In the genomic region with DNA sequence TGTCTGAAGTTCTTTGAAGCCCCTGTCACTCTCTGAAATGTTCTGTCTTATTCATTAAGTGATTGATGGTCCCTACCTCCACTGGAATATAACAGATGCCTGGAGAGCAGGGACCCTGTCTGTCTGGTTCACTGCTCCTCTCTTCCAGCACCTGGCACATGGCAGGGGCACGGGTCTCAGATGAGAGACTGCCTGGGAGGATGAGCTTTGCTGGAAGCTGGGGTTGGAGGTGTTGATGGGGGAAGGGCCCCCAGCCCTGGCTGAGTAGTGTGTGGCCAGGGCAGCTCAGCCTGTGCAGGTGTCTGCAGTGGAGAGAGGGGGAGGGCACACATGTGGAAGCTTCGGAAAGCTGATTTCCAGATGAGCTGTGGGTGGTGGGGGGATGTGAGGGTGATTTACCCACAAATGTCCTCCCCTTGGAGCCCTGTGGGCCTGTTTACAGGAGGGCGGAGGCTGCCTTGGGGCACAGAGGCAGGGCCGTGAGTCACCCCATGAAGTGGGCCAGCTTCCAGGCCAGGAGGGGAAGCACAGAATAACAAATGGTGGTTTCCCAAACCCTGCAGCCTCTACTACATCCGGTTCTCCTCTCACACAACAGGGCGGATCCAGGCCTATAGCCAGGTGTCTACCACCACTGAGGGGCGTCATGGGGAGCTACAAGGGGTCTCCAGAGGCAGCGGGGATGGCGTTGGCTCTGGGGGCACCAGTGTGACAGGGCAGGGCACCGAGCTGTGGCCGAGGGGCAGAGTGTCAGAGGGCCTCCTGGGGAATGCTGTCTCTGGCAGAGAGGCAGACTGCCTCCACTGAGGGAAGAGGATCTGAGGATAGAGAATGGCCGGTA, we compare ENCODE assay signal across 8 cellular contexts. TPM values are rescaled to one million over a fixed set of nuclear protein-coding genes. Genes with fewer than 3 reads are reported as not detected.
DNase-seq lines count a peak whose midpoint lies in the region; ATAC-seq lines count a peak whose summit lies in the region.

No MANE protein-coding gene starts in this region.

- H3K36me3 ChIP-seq in trophoblast cell (ENCODE audit: control insufficient read depth in 1 of 2, insufficient read depth in 2 of 2, low read length in 2 of 2) = peaks cover 70 to 81% of the 10 kb centered on the region in 2 experiments

- no peak overlapping the region for H3K4me2 ChIP-seq in trophoblast cell (ENCODE audit: low read length)

- ATAC-seq in HG02763 (IDR thresholded peaks at IDR 0.05; ENCODE audit: unreplicated experiment) (peak; percentile 81), esophagus mucosa (peak; percentile 89)

- peaks cover 23 to 38% of the 10 kb centered on the region in 2 experiments for H3K4me1 ChIP-seq in trophoblast cell (ENCODE audit: control insufficient read depth in 1 of 2, insufficient read depth in 2 of 2, low read length in 2 of 2)

- H3K79me1 ChIP-seq in trophoblast cell (ENCODE audit: low read length) = peaks cover 3% of the 10 kb centered on the region

- no peak overlapping the region for H2BK12ac ChIP-seq in trophoblast cell (ENCODE audit: low read length)

- no peak overlapping the region for H3K4me3 ChIP-seq in trophoblast cell (ENCODE audit: low read depth, low read length)

- H2AFZ ChIP-seq in trophoblast cell (ENCODE audit: insufficient read depth, low read length, poor library complexity) = no peak overlapping the region

- H3K79me2 ChIP-seq in trophoblast cell (ENCODE audit: control insufficient read depth, insufficient read depth, low read length, poor library complexity) = no peaks in the 10 kb centered on the region

- H4K8ac ChIP-seq in trophoblast cell (ENCODE audit: low read depth, low read length) = no peak overlapping the region

- no peak overlapping the region for H3K4ac ChIP-seq in trophoblast cell (ENCODE audit: low read depth, low read length)

- peak; percentile 8 for DNase-seq in NK-92 treated with Interleukin-12 subunit alpha and Interleukin-12 subunit beta, amount 100 ng/mL, for 24 hours (lab: John Stamatoyannopoulos, UW)
- DNase-seq in NK-92 (lab: John Stamatoyannopoulos, UW; ENCODE audit: unreplicated experiment) (no peak), NCI-H2171 (lab: John Stamatoyannopoulos, UW) (peak; percentile 14), trophoblast cell (peak; percentile 70 to 81), ureter (ENCODE audit: low spot score) (peak; percentile 89)
- DNase-seq in activated CD8-positive, alpha-beta memory T cell treated with anti-CD3 and anti-CD28 coated beads for 4 hours (ENCODE audit: low read depth in 2 of 2) = peak; percentile 6 to 51

- H3K27ac ChIP-seq in trophoblast cell (ENCODE audit: low read depth, low read length) = peak overlapping the region; percentile 9

- no peak overlapping the region for H3K14ac ChIP-seq in trophoblast cell (ENCODE audit: low read length)

- peak overlapping the region; percentile 12 for H3K18ac ChIP-seq in trophoblast cell (ENCODE audit: low read length)

- H3K9ac ChIP-seq in trophoblast cell (ENCODE audit: low read length) = no peak overlapping the region

- peaks cover 4% of the 10 kb centered on the region for H3K9me3 ChIP-seq in trophoblast cell (ENCODE audit: insufficient read depth, low read depth, low read length)

- H4K91ac ChIP-seq in trophoblast cell (ENCODE audit: low read depth, low read length) = no peak overlapping the region

- H2AK5ac ChIP-seq in trophoblast cell (ENCODE audit: low read length) = no peak overlapping the region

- H3K23ac ChIP-seq in trophoblast cell (ENCODE audit: low read length) = no peak overlapping the region

- WGBS in trophoblast cell (ENCODE audit: extremely low coverage, insufficient coverage, insufficient read length) = no CpG with 5 or more reads among the region's 12 CpGs

- no peak overlapping the region for H2BK5ac ChIP-seq in trophoblast cell (ENCODE audit: low read depth, low read length, poor library complexity)

- no peaks in the 10 kb centered on the region for H3K27me3 ChIP-seq in trophoblast cell (ENCODE audit: insufficient read depth, low read length)

- no peak overlapping the region for H2BK120ac ChIP-seq in trophoblast cell (ENCODE audit: insufficient read depth, low read length, poor library complexity)

- no peak overlapping the region for H4K12ac ChIP-seq in trophoblast cell (ENCODE audit: low read depth, low read length)

RNA-seq across cellular contexts. Expression of a gene that starts 11.0 kb away (rescaled TPM):
- total RNA-seq in esophagus mucosa (113 TPM), ureter (2,511 TPM)
- polyA plus RNA-seq in trophoblast cell (2013) = 666 and 746 TPM in 2 replicates

RNA-seq across cellular contexts. Expression of a gene that starts 30.5 kb away (rescaled TPM):
- total RNA-seq in esophagus mucosa = not detected
- polyA plus RNA-seq in trophoblast cell (2013) = 0.10 and 0.14 TPM in 2 replicates
- 0.62 TPM for total RNA-seq in ureter

RNA-seq across cellular contexts. Expression of a gene that starts 47.3 kb away (rescaled TPM):
- not detected for total RNA-seq in esophagus mucosa
- polyA plus RNA-seq in trophoblast cell (2013) = 0.10 and 0.15 TPM in 2 replicates
- total RNA-seq in ureter = not detected

RNA-seq across cellular contexts. Expression of a gene that starts 52.2 kb away (rescaled TPM):
- total RNA-seq in esophagus mucosa (17.9 TPM), ureter (4.6 TPM)
- polyA plus RNA-seq in trophoblast cell (2013) = 26.3 and 28.8 TPM in 2 replicates

Comparison
In these comparisons a context has a peak if more than half of its experiments do, and no peak if none do; other contexts are left out.
1. RNA of a gene that starts 11.0 kb away (total RNA-seq): 2,511 TPM in ureter (single experiment); 113 TPM in esophagus mucosa (single experiment); every median in the first group is over 10 times any median in the second.